ENCODE assay signal across 1 cellular context in genomic region chr13:94305033-94305432, GRCh38.
TF ChIP-seq lines count a peak whose summit lies in the region.

No MANE protein-coding gene starts in this region.

TF ChIP-seq in HepG2, 621 proteins besides CTCF, POLR2A, EP300 and RAD21 (continued from another document and continues in another):
- TF ChIP-seq, protein P1, sequence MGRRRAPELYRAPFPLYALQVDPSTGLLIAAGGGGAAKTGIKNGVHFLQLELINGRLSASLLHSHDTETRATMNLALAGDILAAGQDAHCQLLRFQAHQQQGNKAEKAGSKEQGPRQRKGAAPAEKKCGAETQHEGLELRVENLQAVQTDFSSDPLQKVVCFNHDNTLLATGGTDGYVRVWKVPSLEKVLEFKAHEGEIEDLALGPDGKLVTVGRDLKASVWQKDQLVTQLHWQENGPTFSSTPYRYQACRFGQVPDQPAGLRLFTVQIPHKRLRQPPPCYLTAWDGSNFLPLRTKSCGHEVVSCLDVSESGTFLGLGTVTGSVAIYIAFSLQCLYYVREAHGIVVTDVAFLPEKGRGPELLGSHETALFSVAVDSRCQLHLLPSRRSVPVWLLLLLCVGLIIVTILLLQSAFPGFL (CRISPR knock-in tag; IDR thresholded peaks at IDR 0.05) = no peak
- TF ChIP-seq JDP2 (CRISPR knock-in tag; IDR thresholded peaks at IDR 0.05; ENCODE audit: borderline replicate concordance) = no peak
- no peak for TF ChIP-seq YEATS4 (CRISPR knock-in tag; IDR thresholded peaks at IDR 0.05; ENCODE audit: borderline replicate concordance)
- TF ChIP-seq NCOA1 (CRISPR knock-in tag; IDR thresholded peaks at IDR 0.05) = no peak
- TF ChIP-seq ZGPAT (CRISPR knock-in tag; IDR thresholded peaks at IDR 0.05) = peak; percentile 61; the same call in 1 of the 2 replicates
- TF ChIP-seq FOXJ3 (CRISPR knock-in tag; IDR thresholded peaks at IDR 0.05; ENCODE audit: borderline replicate concordance) = peak; percentile 61; the same call in 1 of the 2 replicates
- no peak for TF ChIP-seq PRMT3 (CRISPR knock-in tag; IDR thresholded peaks at IDR 0.05; ENCODE audit: borderline replicate concordance, low read depth)
- TF ChIP-seq ZNF615 (CRISPR knock-in tag; IDR thresholded peaks at IDR 0.05; ENCODE audit: borderline replicate concordance) = no peak
- no peak for TF ChIP-seq ZNF780A (CRISPR knock-in tag; IDR thresholded peaks at IDR 0.05)
- no peak for TF ChIP-seq ZNF614 (CRISPR knock-in tag; IDR thresholded peaks at IDR 0.05; ENCODE audit: borderline replicate concordance)
- TF ChIP-seq, protein P2, sequence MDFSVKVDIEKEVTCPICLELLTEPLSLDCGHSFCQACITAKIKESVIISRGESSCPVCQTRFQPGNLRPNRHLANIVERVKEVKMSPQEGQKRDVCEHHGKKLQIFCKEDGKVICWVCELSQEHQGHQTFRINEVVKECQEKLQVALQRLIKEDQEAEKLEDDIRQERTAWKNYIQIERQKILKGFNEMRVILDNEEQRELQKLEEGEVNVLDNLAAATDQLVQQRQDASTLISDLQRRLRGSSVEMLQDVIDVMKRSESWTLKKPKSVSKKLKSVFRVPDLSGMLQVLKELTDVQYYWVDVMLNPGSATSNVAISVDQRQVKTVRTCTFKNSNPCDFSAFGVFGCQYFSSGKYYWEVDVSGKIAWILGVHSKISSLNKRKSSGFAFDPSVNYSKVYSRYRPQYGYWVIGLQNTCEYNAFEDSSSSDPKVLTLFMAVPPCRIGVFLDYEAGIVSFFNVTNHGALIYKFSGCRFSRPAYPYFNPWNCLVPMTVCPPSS (IDR thresholded peaks at IDR 0.05) = no peak
- no peak for TF ChIP-seq NR2F1 (CRISPR knock-in tag; IDR thresholded peaks at IDR 0.05)
- TF ChIP-seq ZBTB38 (CRISPR knock-in tag; IDR thresholded peaks at IDR 0.05) = no peak
- TF ChIP-seq, protein P3, sequence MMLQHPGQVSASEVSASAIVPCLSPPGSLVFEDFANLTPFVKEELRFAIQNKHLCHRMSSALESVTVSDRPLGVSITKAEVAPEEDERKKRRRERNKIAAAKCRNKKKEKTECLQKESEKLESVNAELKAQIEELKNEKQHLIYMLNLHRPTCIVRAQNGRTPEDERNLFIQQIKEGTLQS (CRISPR knock-in tag; IDR thresholded peaks at IDR 0.05) = no peak
- TF ChIP-seq ZNF841 (CRISPR knock-in tag; IDR thresholded peaks at IDR 0.05; ENCODE audit: borderline replicate concordance) = no peak
- no peak for TF ChIP-seq ZNF678 (CRISPR knock-in tag; IDR thresholded peaks at IDR 0.05)
- no peak for TF ChIP-seq ZBTB8A (CRISPR knock-in tag; IDR thresholded peaks at IDR 0.05; ENCODE audit: borderline replicate concordance, low read depth)
- TF ChIP-seq MZF1 (CRISPR knock-in tag; IDR thresholded peaks at IDR 0.05; ENCODE audit: borderline replicate concordance) = no peak
- TF ChIP-seq SNAPC4 (CRISPR knock-in tag; IDR thresholded peaks at IDR 0.05) = no peak
- TF ChIP-seq SMARCE1 (IDR thresholded peaks at IDR 0.05; ENCODE audit: borderline replicate concordance) = no peak
- TF ChIP-seq FOXK2 (IDR thresholded peaks at IDR 0.05) = no peak
- TF ChIP-seq THAP8 (CRISPR knock-in tag; IDR thresholded peaks at IDR 0.05; ENCODE audit: borderline replicate concordance) = no peak
- TF ChIP-seq RNF2 (conservative IDR thresholded peaks at IDR 0.05; ENCODE audit: low read depth) = no peak
- no peak for TF ChIP-seq KDM5A (IDR thresholded peaks at IDR 0.05; ENCODE audit: borderline replicate concordance, low read length)
- peak; percentile 36; the same call in 1 of the 2 replicates for TF ChIP-seq NFIC (IDR thresholded peaks at IDR 0.05; ENCODE audit: low read length)
- peak; percentile 49 for TF ChIP-seq HNF4A (CRISPR knock-in tag; IDR thresholded peaks at IDR 0.05)
- no peak for TF ChIP-seq SMAD1 (CRISPR knock-in tag; IDR thresholded peaks at IDR 0.05; ENCODE audit: borderline replicate concordance, low read depth)
- TF ChIP-seq ARID3A (IDR thresholded peaks at IDR 0.05; ENCODE audit: low read depth, low read length) = peak; percentile 83
- TF ChIP-seq RARA (CRISPR knock-in tag; IDR thresholded peaks at IDR 0.05) = peak; percentile 53
- TF ChIP-seq ZNF350 (CRISPR knock-in tag; IDR thresholded peaks at IDR 0.05; ENCODE audit: borderline replicate concordance, low read depth) = no peak
- TF ChIP-seq, protein P4, sequence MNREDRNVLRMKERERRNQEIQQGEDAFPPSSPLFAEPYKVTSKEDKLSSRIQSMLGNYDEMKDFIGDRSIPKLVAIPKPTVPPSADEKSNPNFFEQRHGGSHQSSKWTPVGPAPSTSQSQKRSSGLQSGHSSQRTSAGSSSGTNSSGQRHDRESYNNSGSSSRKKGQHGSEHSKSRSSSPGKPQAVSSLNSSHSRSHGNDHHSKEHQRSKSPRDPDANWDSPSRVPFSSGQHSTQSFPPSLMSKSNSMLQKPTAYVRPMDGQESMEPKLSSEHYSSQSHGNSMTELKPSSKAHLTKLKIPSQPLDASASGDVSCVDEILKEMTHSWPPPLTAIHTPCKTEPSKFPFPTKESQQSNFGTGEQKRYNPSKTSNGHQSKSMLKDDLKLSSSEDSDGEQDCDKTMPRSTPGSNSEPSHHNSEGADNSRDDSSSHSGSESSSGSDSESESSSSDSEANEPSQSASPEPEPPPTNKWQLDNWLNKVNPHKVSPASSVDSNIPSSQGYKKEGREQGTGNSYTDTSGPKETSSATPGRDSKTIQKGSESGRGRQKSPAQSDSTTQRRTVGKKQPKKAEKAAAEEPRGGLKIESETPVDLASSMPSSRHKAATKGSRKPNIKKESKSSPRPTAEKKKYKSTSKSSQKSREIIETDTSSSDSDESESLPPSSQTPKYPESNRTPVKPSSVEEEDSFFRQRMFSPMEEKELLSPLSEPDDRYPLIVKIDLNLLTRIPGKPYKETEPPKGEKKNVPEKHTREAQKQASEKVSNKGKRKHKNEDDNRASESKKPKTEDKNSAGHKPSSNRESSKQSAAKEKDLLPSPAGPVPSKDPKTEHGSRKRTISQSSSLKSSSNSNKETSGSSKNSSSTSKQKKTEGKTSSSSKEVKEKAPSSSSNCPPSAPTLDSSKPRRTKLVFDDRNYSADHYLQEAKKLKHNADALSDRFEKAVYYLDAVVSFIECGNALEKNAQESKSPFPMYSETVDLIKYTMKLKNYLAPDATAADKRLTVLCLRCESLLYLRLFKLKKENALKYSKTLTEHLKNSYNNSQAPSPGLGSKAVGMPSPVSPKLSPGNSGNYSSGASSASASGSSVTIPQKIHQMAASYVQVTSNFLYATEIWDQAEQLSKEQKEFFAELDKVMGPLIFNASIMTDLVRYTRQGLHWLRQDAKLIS (CRISPR knock-in tag; IDR thresholded peaks at IDR 0.05) = no peak
- TF ChIP-seq ZSCAN20 (CRISPR knock-in tag; IDR thresholded peaks at IDR 0.05; ENCODE audit: borderline replicate concordance) = no peak
- TF ChIP-seq, protein P5, sequence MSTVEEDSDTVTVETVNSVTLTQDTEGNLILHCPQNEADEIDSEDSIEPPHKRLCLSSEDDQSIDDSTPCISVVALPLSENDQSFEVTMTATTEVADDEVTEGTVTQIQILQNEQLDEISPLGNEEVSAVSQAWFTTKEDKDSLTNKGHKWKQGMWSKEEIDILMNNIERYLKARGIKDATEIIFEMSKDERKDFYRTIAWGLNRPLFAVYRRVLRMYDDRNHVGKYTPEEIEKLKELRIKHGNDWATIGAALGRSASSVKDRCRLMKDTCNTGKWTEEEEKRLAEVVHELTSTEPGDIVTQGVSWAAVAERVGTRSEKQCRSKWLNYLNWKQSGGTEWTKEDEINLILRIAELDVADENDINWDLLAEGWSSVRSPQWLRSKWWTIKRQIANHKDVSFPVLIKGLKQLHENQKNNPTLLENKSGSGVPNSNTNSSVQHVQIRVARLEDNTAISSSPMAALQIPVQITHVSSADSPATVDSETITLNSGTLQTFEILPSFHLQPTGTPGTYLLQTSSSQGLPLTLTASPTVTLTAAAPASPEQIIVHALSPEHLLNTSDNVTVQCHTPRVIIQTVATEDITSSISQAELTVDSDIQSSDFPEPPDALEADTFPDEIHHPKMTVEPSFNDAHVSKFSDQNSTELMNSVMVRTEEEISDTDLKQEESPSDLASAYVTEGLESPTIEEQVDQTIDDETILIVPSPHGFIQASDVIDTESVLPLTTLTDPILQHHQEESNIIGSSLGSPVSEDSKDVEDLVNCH (CRISPR knock-in tag; IDR thresholded peaks at IDR 0.05) = no peak
- no peak for TF ChIP-seq ZFP41 (CRISPR knock-in tag; IDR thresholded peaks at IDR 0.05; ENCODE audit: borderline replicate concordance)
- no peak for TF ChIP-seq CBX2 (IDR thresholded peaks at IDR 0.05; ENCODE audit: low read depth, low read length)
- TF ChIP-seq CBX2 (CRISPR knock-in tag; IDR thresholded peaks at IDR 0.05; ENCODE audit: low read depth) = no peak
- TF ChIP-seq ZNF501 (CRISPR knock-in tag; IDR thresholded peaks at IDR 0.05) = no peak
- no peak for TF ChIP-seq ZFP91 (CRISPR knock-in tag; IDR thresholded peaks at IDR 0.05; ENCODE audit: borderline replicate concordance)
- TF ChIP-seq CREB1 (IDR thresholded peaks at IDR 0.05) = no peak
- TF ChIP-seq CREB1 (CRISPR knock-in tag; IDR thresholded peaks at IDR 0.05) = peak; percentile 32; the same call in 1 of the 2 replicates
- no peak for TF ChIP-seq AKAP8 (CRISPR knock-in tag; IDR thresholded peaks at IDR 0.05)
- TF ChIP-seq ZNF326 (CRISPR knock-in tag; IDR thresholded peaks at IDR 0.05; ENCODE audit: borderline replicate concordance) = no peak
- TF ChIP-seq MIER2 (CRISPR knock-in tag; IDR thresholded peaks at IDR 0.05) = no peak
- TF ChIP-seq ZFP36L2 (CRISPR knock-in tag; IDR thresholded peaks at IDR 0.05) = no peak
